ENCODE assay signal across 7 cellular contexts in genomic region chr6:164453835-164454234, GRCh38.
"Had no signal": no experiment of that assay in that cellular context is flagged by ENCODE, and none has a peak within 500 bp of the region (broad histone marks: within the 10 kb centered on the region; RNA-seq: fewer than 3 reads in every experiment).

No MANE protein-coding gene starts in this region.

- H3K9ac ChIP-seq: KMS-11 had no signal

- H2AFZ ChIP-seq: GM23338 had no signal

- H3K36me3 ChIP-seq: HAP-1 had no signal

- H3K4me2 ChIP-seq: GM23338, KMS-11 had no signal

- H3K9me3 Mint-ChIP-seq: GM23338 had no signal

- H3K27ac Mint-ChIP-seq: GM23338 had no signal

- H3K4me3 ChIP-seq: GM23338, HAP-1 had no signal

- FAIRE-seq: HTR-8/SVneo had no signal

- ATAC-seq: GM23338 had no signal

- H3K4me3 Mint-ChIP-seq: GM23338 had no signal

- H3K9me3 ChIP-seq: HAP-1 had no signal

- DNase-seq: H7, Karpas-422, KBM-7 had no signal

- H3K27ac ChIP-seq: KMS-11 had no signal
